In genomic region chr16:11913425-11914079, GRCh38 we compare ENCODE assay signal across 7 cellular contexts. TPM values are rescaled to one million over a fixed set of nuclear protein-coding genes. Genes with fewer than 3 reads are reported as not detected.
DNase-seq lines count a peak whose midpoint lies in the region; ATAC-seq and TF ChIP-seq lines count a peak whose summit lies in the region.

No MANE protein-coding gene starts in this region.

- no peaks in the 10 kb centered on the region for H3K27me3 ChIP-seq in HL-60 (ENCODE audit: insufficient read depth, poor library complexity, severe bottlenecking)
- H3K27me3 ChIP-seq in esophagus squamous epithelium, result no peaks in the 10 kb centered on the region
- no peaks in the 10 kb centered on the region for H3K27me3 ChIP-seq in sigmoid colon

- DNase-seq in HL-60 (ENCODE audit: low read depth in 1 of 2, low spot score in 1 of 2) (peak in 1 of 2 experiments; percentile 6), T-helper 2 cell (peak in 3 of 5 experiments; percentile 41 to 86 (median 75)), esophagus squamous epithelium (lab: John Stamatoyannopoulos, UW) (no peak), sigmoid colon (no peak), SKM-1 treated with dmso at 0.1 percent for 144 hours (lab: John Stamatoyannopoulos, UW; ENCODE audit: unreplicated experiment) (no peak)

- TF ChIP-seq EP300 in sigmoid colon (IDR thresholded peaks at IDR 0.05), result no peak

- H3K4me3 ChIP-seq in HL-60 (replicated peaks; ENCODE audit: insufficient read depth, low read length) (peak overlapping the region; percentile 88), esophagus squamous epithelium (peak overlapping the region; percentile 66 to 97 (median 90)), sigmoid colon (peak overlapping the region; percentile 71 to 98 (median 90))

- TF ChIP-seq POLR2A in esophagus squamous epithelium (IDR thresholded peaks at IDR 0.05) (no peak), sigmoid colon (IDR thresholded peaks at IDR 0.05) (no peak)

- no peak for TF ChIP-seq CTCF in HL-60 (IDR thresholded peaks at IDR 0.05; ENCODE audit: insufficient read depth, low read length)
- no peak for TF ChIP-seq CTCF in esophagus squamous epithelium (IDR thresholded peaks at IDR 0.05)
- TF ChIP-seq CTCF in sigmoid colon (IDR thresholded peaks at IDR 0.05), result no peak

- H3K36me3 ChIP-seq in esophagus squamous epithelium (no peaks in the 10 kb centered on the region), sigmoid colon (no peaks in the 10 kb centered on the region)

- ATAC-seq in GM19467 (IDR thresholded peaks at IDR 0.05; ENCODE audit: unreplicated experiment) (no peak), HG03045 (IDR thresholded peaks at IDR 0.05; ENCODE audit: unreplicated experiment) (no peak)

- H3K9me3 ChIP-seq in esophagus squamous epithelium (no peaks in the 10 kb centered on the region), sigmoid colon (no peaks in the 10 kb centered on the region)

- intact Hi-C loops in esophagus squamous epithelium (cut with DNase I), result no loop called here
- intact Hi-C loops in sigmoid colon (cut with DNase I), result loop anchor here (5.0 kb wide), 1 partner anchor 971 kb away; the partner anchor contains the start of genes CLEC16A and DEXI

- peak overlapping the region; percentile 92 for H3K27ac ChIP-seq in HL-60 (replicated peaks)
- H3K27ac ChIP-seq in esophagus squamous epithelium, result peak overlapping the region; percentile 96 to 99 (median 97)
- peak overlapping the region; percentile 95 to 98 (median 97) for H3K27ac ChIP-seq in sigmoid colon

- peaks cover 9 to 73% (median 42%) of the 10 kb centered on the region in 3 donors for H3K4me1 ChIP-seq in esophagus squamous epithelium
- peaks cover 0 to 65% (median 64%) of the 10 kb centered on the region in 4 donors for H3K4me1 ChIP-seq in sigmoid colon

- WGBS in esophagus squamous epithelium, 2 donors, result 27 to 37% methylated on average over 12 of the region's 12 CpGs
- 20 to 39% methylated on average over 12 of the region's 12 CpGs for WGBS in sigmoid colon, 2 donors

RNA-seq across cellular contexts. Expression of gene GSPT1, which starts 2.2 kb away (rescaled TPM):
- 10 to 100 TPM; 55.5 to 99.0 (median 78.2) TPM for total RNA-seq in esophagus squamous epithelium
- 10 to 100 TPM; 51.8 to 73.5 (median 52.3) TPM for total RNA-seq in sigmoid colon
- polyA plus RNA-seq in sigmoid colon, result 10 to 100 TPM; 43.8 to 55.3 (median 51.1) TPM

RNA-seq across cellular contexts. Expression of gene NPIPB2, which starts 28.3 kb away (rescaled TPM):
- 1 to 10 TPM; 1.3 to 7.4 (median 3.2) TPM for total RNA-seq in esophagus squamous epithelium
- total RNA-seq in sigmoid colon, result 10 to 100 TPM in 1 of 4 donors, 1 to 10 TPM in 3; 1.6 to 36.8 (median 2.9) TPM
- polyA plus RNA-seq in sigmoid colon, result 1 to 10 TPM; 2.3 to 9.6 (median 3.0) TPM

RNA-seq across cellular contexts. Expression of gene TNFRSF17, which starts 51.5 kb away (rescaled TPM):
- total RNA-seq in esophagus squamous epithelium (not detected), sigmoid colon (not detected)
- 1 to 10 TPM; 1.8 to 3.8 (median 1.8) TPM for polyA plus RNA-seq in sigmoid colon

Comparison
In these comparisons a context has a peak if more than half of its experiments do, and no peak if none do; other contexts are left out.
1. DNase-seq: peak in T-helper 2 cell (3 of 5); none in esophagus squamous epithelium (single experiment), sigmoid colon (single experiment) and SKM-1 treated with dmso at 0.1 percent for 144 hours (single experiment).
2. Peak in every context shown above with its lines, with median percentiles within 50 percentile points of each other: H3K27ac ChIP-seq and H3K4me3 ChIP-seq.